In genomic region chr5:131281133-131281867, GRCh38 we compare ENCODE assay signal across 10 cellular contexts. TPM values are rescaled to one million over a fixed set of nuclear protein-coding genes. Genes with fewer than 3 reads are reported as not detected.
DNase-seq lines count a peak whose midpoint lies in the region; ATAC-seq lines count a peak whose summit lies in the region.
"Had no signal": no experiment of that assay in that cellular context is flagged by ENCODE, and none has a peak within 500 bp of the region (broad histone marks: within the 10 kb centered on the region; RNA-seq: fewer than 3 reads in every experiment).

No MANE protein-coding gene starts in this region.

- peak overlapping the region; percentile 93 for H3K27ac Mint-ChIP-seq in activated T-cell treated with anti-CD3 and anti-CD28 coated beads, Interleukin-2, amount 50 U/mL, for 24 hours

- peak overlapping the region; percentile 13; the same call in 1 of the 2 replicates for H3K27ac ChIP-seq in HUES6 (ENCODE audit: low read depth, low read length)
- peak overlapping the region; percentile 77 for H3K27ac ChIP-seq in duodenal mucosa (ENCODE audit: low read depth, low read length)
- H3K27ac ChIP-seq in thymus (ENCODE audit: low read depth): peak overlapping the region; percentile 61
- H3K27ac ChIP-seq: C4-2B, VCaP had no signal

- peaks cover 67% of the 10 kb centered on the region for H3K36me3 Mint-ChIP-seq in activated T-cell treated with anti-CD3 and anti-CD28 coated beads, Interleukin-2, amount 50 U/mL, for 24 hours (ENCODE audit: low read depth)

- H3K9ac ChIP-seq in HUES6 (ENCODE audit: low read length): no peak overlapping the region
- peak overlapping the region; percentile 45 to 70 for H3K9ac ChIP-seq in duodenal mucosa (ENCODE audit: low read depth in 1 of 2, low read length in 2 of 2)

- no peak for ATAC-seq in HG03196 (IDR thresholded peaks at IDR 0.05; ENCODE audit: unreplicated experiment)

- DNase-seq in activated T-cell treated with anti-CD3 and anti-CD28 coated beads, Interleukin-2, amount 50 U/mL, for 24 hours: no peak
- DNase-seq in activated T-cell treated with anti-CD3 and anti-CD28 coated beads for 4 hours (no peak), NCI-H2196 treated with DMSO at 0.1 percent for 48 hours (lab: John Stamatoyannopoulos, UW; ENCODE audit: unreplicated experiment) (no peak), posterior vena cava (ENCODE audit: low spot score) (no peak)

- H3K4me3 ChIP-seq in HUES6 (ENCODE audit: low read depth, low read length) (no peak overlapping the region), duodenal mucosa (ENCODE audit: low read depth in 1 of 2, low read length in 2 of 2) (peak overlapping the region; percentile 28 to 47), thymus (ENCODE audit: low read length) (no peak overlapping the region)

- H3K4me3 Mint-ChIP-seq in activated T-cell treated with anti-CD3 and anti-CD28 coated beads, Interleukin-2, amount 50 U/mL, for 24 hours: peak overlapping the region; percentile 72

- H3K36me3 ChIP-seq in HUES6 (ENCODE audit: control insufficient read depth, insufficient read depth, low read length): no peaks in the 10 kb centered on the region
- no peaks in the 10 kb centered on the region for H3K36me3 ChIP-seq in duodenal mucosa (ENCODE audit: control insufficient read depth in 1 of 2, insufficient read depth in 2 of 2, low read length in 2 of 2)
- H3K36me3 ChIP-seq in thymus (ENCODE audit: control insufficient read depth, insufficient read depth): no peaks in the 10 kb centered on the region

- H3K4me1 Mint-ChIP-seq in activated T-cell treated with anti-CD3 and anti-CD28 coated beads, Interleukin-2, amount 50 U/mL, for 24 hours (ENCODE audit: low read depth): peaks cover 93% of the 10 kb centered on the region

- intact Hi-C loops in posterior vena cava (cut with DNase I): no loop called here

- H3K9me3 Mint-ChIP-seq in activated T-cell treated with anti-CD3 and anti-CD28 coated beads, Interleukin-2, amount 50 U/mL, for 24 hours: no peaks in the 10 kb centered on the region

- 35% methylated on average over 5 of the region's 5 CpGs for WGBS in thymus

- H3K4me1 ChIP-seq in HUES6 (ENCODE audit: control insufficient read depth, insufficient read depth, low read length) (no peaks in the 10 kb centered on the region), duodenal mucosa (ENCODE audit: control insufficient read depth in 1 of 2, insufficient read depth in 2 of 2, low read length in 2 of 2) (peaks cover 32 to 50% of the 10 kb centered on the region in 2 donors), thymus (ENCODE audit: control insufficient read depth, insufficient read depth, low read length) (peaks cover 2% of the 10 kb centered on the region)

- H3K27me3 ChIP-seq in HUES6 (ENCODE audit: control insufficient read depth, insufficient read depth, low read length) (no peaks in the 10 kb centered on the region), duodenal mucosa (ENCODE audit: control insufficient read depth in 1 of 2, insufficient read depth in 2 of 2, low read length in 2 of 2) (no peaks in the 10 kb centered on the region), thymus (ENCODE audit: control insufficient read depth, insufficient read depth) (peaks cover 3% of the 10 kb centered on the region)

- no peaks in the 10 kb centered on the region for H3K27me3 Mint-ChIP-seq in activated T-cell treated with anti-CD3 and anti-CD28 coated beads, Interleukin-2, amount 50 U/mL, for 24 hours

- H3K9me3 ChIP-seq in HUES6 (ENCODE audit: control insufficient read depth, insufficient read depth, low read depth, low read length) (no peaks in the 10 kb centered on the region; the same call in 1 of the 2 replicates), duodenal mucosa (ENCODE audit: control insufficient read depth in 1 of 2, low read length in 2 of 2) (no peaks in the 10 kb centered on the region), thymus (ENCODE audit: control insufficient read depth) (no peaks in the 10 kb centered on the region)

RNA-seq across cellular contexts. Expression of gene CDC42SE2, which starts 17.4 kb away (rescaled TPM):
- polyA plus RNA-seq in thymus: 60.6 TPM
- 10 to 100 TPM; 17.0 to 18.5 TPM for total RNA-seq in posterior vena cava

Comparison
In these comparisons a context has a peak if more than half of its experiments do, and no peak if none do; other contexts are left out.
1. H3K27ac ChIP-seq: peak in every context shown above with its lines; median percentile 77 in duodenal mucosa; 61 in thymus; 13 in HUES6.
2. H3K4me3 ChIP-seq: peak in duodenal mucosa (2 of 2); none in HUES6 (single experiment) and thymus (single experiment).